28 cellular contexts compared by ENCODE assay signal in the genomic region with DNA sequence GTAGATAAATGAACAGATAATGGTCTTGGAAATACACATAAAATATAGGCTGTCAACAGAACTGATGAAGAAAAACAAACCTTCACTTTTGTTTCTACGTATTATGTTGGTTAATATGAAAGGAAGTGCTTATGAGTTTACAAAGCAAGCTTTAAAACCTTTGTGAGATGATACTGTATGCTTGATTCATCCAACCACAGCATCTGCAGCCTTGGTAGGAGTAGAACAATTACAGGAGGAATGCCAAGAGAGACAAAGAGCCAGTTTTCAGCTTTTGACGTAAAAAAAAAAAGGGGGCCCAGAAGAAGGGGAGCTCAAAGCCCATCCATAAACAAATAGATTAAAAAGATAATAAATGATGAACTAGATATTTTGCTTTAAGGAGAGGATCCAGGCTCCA. TPM values are rescaled to one million over a fixed set of nuclear protein-coding genes. Genes with fewer than 3 reads are reported as not detected.
DNase-seq lines count a peak whose midpoint lies in the region; ATAC-seq and TF ChIP-seq lines count a peak whose summit lies in the region.
"Had no signal": no experiment of that assay in that cellular context is flagged by ENCODE, and none has a peak within 500 bp of the region (broad histone marks: within the 10 kb centered on the region; RNA-seq: fewer than 3 reads in every experiment).

No MANE protein-coding gene starts in this region.

- DNase-seq in cardiac fibroblast (ENCODE audit: low read depth in 2 of 2) (peak; percentile 65 to 66), fibroblast of pulmonary artery (ENCODE audit: low read depth) (peak; percentile 70), pons (ENCODE audit: low spot score) (peak; percentile 45), Calu3 (no peak), DMS53 treated with DMSO at 0.1 percent for 48 hours (lab: John Stamatoyannopoulos, UW; ENCODE audit: unreplicated experiment) (no peak)
- DNase-seq: C1 segment of cervical spinal cord; CD4-positive, alpha-beta memory T cell; COR-L47; DMS79; EL; GDM1; H7; Kasumi-1; NCI-H1092 treated with DMSO at 0.1 percent for 48 hours; NCI-H1436; NCI-H1930; NCI-H446 treated with DMSO at 0.1 percent for 48 hours; NCI-H526; NCI-H82; NK-92 treated with Interleukin-12 subunit alpha and Interleukin-12 subunit beta, amount 100 ng/mL, for 24 hours; PC-9; SJCRH30 had no signal

- peaks cover 23% of the 10 kb centered on the region for H3K4me1 Mint-ChIP-seq in Calu3 (ENCODE audit: low read depth, unreplicated experiment)
- H3K4me1 Mint-ChIP-seq: CD4-positive, alpha-beta memory T cell had no signal

- H3K36me3 Mint-ChIP-seq in Calu3 (ENCODE audit: insufficient read depth, unreplicated experiment) = peaks cover 5% of the 10 kb centered on the region

- TF ChIP-seq CTCF in cardiac fibroblast (IDR thresholded peaks at IDR 0.05; ENCODE audit: low read depth, low read length) (no peak), fibroblast of pulmonary artery (IDR thresholded peaks at IDR 0.05; ENCODE audit: low read length, missing control alignments) (no peak), Calu3 (IDR thresholded peaks at IDR 0.05; ENCODE audit: unreplicated experiment) (no peak)

- CTCF ChIA-PET in Calu3 (lab: Charles Lee) = no interaction called here

- H3K4me3 ChIP-seq in cardiac fibroblast (replicated peaks in 1 of 2; ENCODE audit: low read depth in 2 of 2, low read length in 2 of 2) = no peak overlapping the region
- no peak overlapping the region for H3K4me3 ChIP-seq in fibroblast of pulmonary artery (replicated peaks; ENCODE audit: low read depth, low read length)
- H3K4me3 ChIP-seq: A549, K562, PC-9, SJCRH30 had no signal

- intact Hi-C loops in Calu3 (cut with micrococcal nuclease; ENCODE audit: unreplicated experiment) = no loop called here

- no peak overlapping the region for H3K4me3 Mint-ChIP-seq in Calu3 (ENCODE audit: low read depth, unreplicated experiment)
- H3K4me3 Mint-ChIP-seq: CD4-positive, alpha-beta memory T cell had no signal

- no TSS peak for BruUV-seq in Calu3 (replicated peaks; lab: Mats Ljungman, UMichigan)

- H3K27me3 Mint-ChIP-seq in Calu3 (ENCODE audit: unreplicated experiment) = peaks cover 11% of the 10 kb centered on the region

- H3K9me3 Mint-ChIP-seq in Calu3 (ENCODE audit: low read depth, unreplicated experiment) = no peaks in the 10 kb centered on the region

- no peak overlapping the region for H3K27ac Mint-ChIP-seq in Calu3 (ENCODE audit: unreplicated experiment)
- H3K27ac Mint-ChIP-seq: CD4-positive, alpha-beta memory T cell had no signal

- ATAC-seq in HG02763 (IDR thresholded peaks at IDR 0.05; ENCODE audit: unreplicated experiment) = no peak
- ATAC-seq in HG03571 (IDR thresholded peaks at IDR 0.05; ENCODE audit: unreplicated experiment) = no peak
- ATAC-seq: A549, K562, Right ventricle myocardium inferior, SK-N-SH treated with all-trans-retinoic acid at 6 μM for 48 hours had no signal

RNA-seq across cellular contexts. Expression of gene FAM20A, which starts 13.3 kb away (rescaled TPM):
- 0.59 and 1.3 TPM in 2 replicates for total RNA-seq in Calu3 (2022)
- total RNA-seq: CD4-positive, alpha-beta memory T cell; PC-9 had no signal

Comparison
In these comparisons a context has a peak if more than half of its experiments do, and no peak if none do; other contexts are left out.
1. DNase-seq: peak in cardiac fibroblast (2 of 2), fibroblast of pulmonary artery (single experiment) and pons (single experiment); none in Calu3 (single experiment) and DMS53 treated with DMSO at 0.1 percent for 48 hours (single experiment).